In genomic region chr9:123365287-123365880, GRCh38 we compare ENCODE assay signal across 12 cellular contexts. TPM values are rescaled to one million over a fixed set of nuclear protein-coding genes. Genes with fewer than 3 reads are reported as not detected.
DNase-seq lines count a peak whose midpoint lies in the region; ATAC-seq and TF ChIP-seq lines count a peak whose summit lies in the region.
"Had no signal": no experiment of that assay in that cellular context is flagged by ENCODE, and none has a peak within 500 bp of the region (broad histone marks: within the 10 kb centered on the region; RNA-seq: fewer than 3 reads in every experiment).

No MANE protein-coding gene starts in this region.

- H3K9me3 ChIP-seq in cardiac muscle cell (ENCODE audit: low read depth): no peaks in the 10 kb centered on the region

- no TSS peak for BruUV-seq in Calu3 (replicated peaks; lab: Mats Ljungman, UMichigan)

- H3K27me3 Mint-ChIP-seq in type B pancreatic cell: peaks cover 8% of the 10 kb centered on the region
- H3K27me3 Mint-ChIP-seq in Calu3 (ENCODE audit: unreplicated experiment): peaks cover 72% of the 10 kb centered on the region

- TF ChIP-seq CTCF in cardiac muscle cell (IDR thresholded peaks at IDR 0.05; ENCODE audit: low read depth, low read length) (peak; percentile 33), fibroblast of mammary gland (conservative IDR thresholded peaks at IDR 0.05; ENCODE audit: control insufficient read depth, insufficient read depth, low read depth, low read length) (peak; percentile 34), type B pancreatic cell (conservative IDR thresholded peaks at IDR 0.05) (peak; percentile 61), Calu3 (IDR thresholded peaks at IDR 0.05; ENCODE audit: unreplicated experiment) (no peak)

- DNase-seq in cardiac muscle cell (ENCODE audit: low read depth in 1 of 2, low spot score in 1 of 2): no peak
- no peak for DNase-seq in left ventricle myocardium superior
- peak; percentile 42 for DNase-seq in RKO (ENCODE audit: low spot score)
- DNase-seq in fibroblast of mammary gland (ENCODE audit: low read depth): no peak
- no peak for DNase-seq in type B pancreatic cell (ENCODE audit: extremely low spot score, unreplicated experiment)
- DNase-seq in Calu3: no peak
- DNase-seq in SKM-1 (lab: John Stamatoyannopoulos, UW; ENCODE audit: unreplicated experiment): no peak
- DNase-seq in stimulated activated CD4-positive, alpha-beta T cell treated with anti-CD3 and anti-CD28 coated beads, Interleukin-4, amount 100 ng/mL, for 4 hours: no peak
- DNase-seq: KBM-7, naive B cell had no signal

- intact Hi-C loops in left ventricle myocardium superior (cut with micrococcal nuclease): no loop called here
- intact Hi-C loops in Calu3 (cut with micrococcal nuclease; ENCODE audit: unreplicated experiment): no loop called here

- CTCF ChIA-PET in Calu3 (lab: Charles Lee): no interaction called here

- peak overlapping the region; percentile 17 for H3K4me3 Mint-ChIP-seq in type B pancreatic cell
- no peak overlapping the region for H3K4me3 Mint-ChIP-seq in Calu3 (ENCODE audit: low read depth, unreplicated experiment)
- H3K4me3 Mint-ChIP-seq: naive B cell; stimulated activated naive CD8-positive, alpha-beta T cell treated with anti-CD3 and anti-CD28 coated beads, Interleukin-15, Interleukin-2, amounts not matched to agents 100 ng/mL and 50 ng/mL, for 24 hours had no signal

- no peak overlapping the region for H3K27ac ChIP-seq in cardiac muscle cell
- H3K27ac ChIP-seq: coronary artery had no signal

- H3K4me1 Mint-ChIP-seq in type B pancreatic cell (ENCODE audit: unreplicated experiment) (peaks cover 37% of the 10 kb centered on the region), Calu3 (ENCODE audit: low read depth, unreplicated experiment) (no peaks in the 10 kb centered on the region)

- H3K36me3 Mint-ChIP-seq in type B pancreatic cell (no peaks in the 10 kb centered on the region), Calu3 (ENCODE audit: insufficient read depth, unreplicated experiment) (no peaks in the 10 kb centered on the region)
- H3K36me3 Mint-ChIP-seq: naive B cell had no signal

- no peaks in the 10 kb centered on the region for H3K36me3 ChIP-seq in cardiac muscle cell

- ATAC-seq in left ventricle myocardium superior: no peak

- H3K27ac Mint-ChIP-seq in type B pancreatic cell: peak overlapping the region; percentile 6
- no peak overlapping the region for H3K27ac Mint-ChIP-seq in Calu3 (ENCODE audit: unreplicated experiment)
- H3K27ac Mint-ChIP-seq: naive B cell; stimulated activated naive CD8-positive, alpha-beta T cell treated with anti-CD3 and anti-CD28 coated beads, Interleukin-15, Interleukin-2, amounts not matched to agents 100 ng/mL and 50 ng/mL, for 24 hours had no signal

- no peaks in the 10 kb centered on the region for H3K27me3 ChIP-seq in cardiac muscle cell

- peaks cover 40% of the 10 kb centered on the region for H3K4me1 ChIP-seq in cardiac muscle cell (ENCODE audit: low read depth)

- H3K9me3 Mint-ChIP-seq in type B pancreatic cell: no peaks in the 10 kb centered on the region
- H3K9me3 Mint-ChIP-seq in Calu3 (ENCODE audit: low read depth, unreplicated experiment): no peaks in the 10 kb centered on the region
- H3K9me3 Mint-ChIP-seq: naive B cell; stimulated activated naive CD8-positive, alpha-beta T cell treated with anti-CD3 and anti-CD28 coated beads, Interleukin-15, Interleukin-2, amounts not matched to agents 100 ng/mL and 50 ng/mL, for 24 hours had no signal

- H3K4me3 ChIP-seq in cardiac muscle cell (no peak overlapping the region), fibroblast of mammary gland (ENCODE audit: control insufficient read depth, low read depth, low read length) (no peak overlapping the region)
- H3K4me3 ChIP-seq: coronary artery had no signal

RNA-seq across cellular contexts. Expression of gene CRB2, which starts 9.4 kb away (rescaled TPM):
- total RNA-seq in cardiac muscle cell: 46.3 and 91.7 TPM in 2 replicates
- polyA plus RNA-seq in cardiac muscle cell: 8.3 and 16.9 TPM in 2 replicates
- total RNA-seq in left ventricle myocardium superior: 0.79 TPM
- 1.1 and 61.1 TPM in 2 replicates for total RNA-seq in type B pancreatic cell (ENCODE audit: low replicate concordance)
- total RNA-seq in Calu3 (2022): not detected in 2 replicates
